Comparison of ENCODE assay signal across 1 cellular context in the genomic region with DNA sequence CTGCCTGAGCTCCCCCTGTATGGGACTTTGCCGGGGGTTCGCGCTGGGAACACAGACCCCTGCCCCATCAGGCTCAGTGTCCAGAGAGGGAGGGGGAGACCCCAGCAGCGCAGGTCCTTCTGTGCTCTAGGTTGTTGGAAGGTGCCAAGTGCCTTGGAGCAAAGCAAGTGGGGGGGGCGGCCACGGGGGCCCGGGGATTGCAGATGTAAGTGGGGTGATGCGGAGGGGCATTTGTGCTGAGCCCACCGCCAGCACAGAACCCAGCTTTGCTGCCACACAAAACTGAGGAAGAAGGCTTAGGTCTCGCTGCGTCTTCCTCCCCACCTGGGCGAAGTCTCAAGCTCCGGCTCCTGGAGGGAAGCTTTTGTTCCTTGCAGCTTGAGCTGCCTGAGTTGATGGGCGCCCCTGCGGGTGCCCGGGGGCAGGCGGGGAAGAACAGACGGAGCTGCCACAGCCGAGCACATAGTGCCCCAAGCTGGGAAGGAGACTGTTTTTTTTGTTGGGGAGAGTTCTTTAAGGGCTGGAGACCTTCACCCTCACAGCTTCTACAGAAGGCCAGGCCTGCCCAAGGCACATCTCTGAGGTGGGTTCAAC.
TF ChIP-seq lines count a peak whose summit lies in the region.

No MANE protein-coding gene starts in this region.

TF ChIP-seq in GM23338, 12 proteins besides CTCF, POLR2A, EP300 and RAD21 (continued from another document):
- TF ChIP-seq, protein P1, sequence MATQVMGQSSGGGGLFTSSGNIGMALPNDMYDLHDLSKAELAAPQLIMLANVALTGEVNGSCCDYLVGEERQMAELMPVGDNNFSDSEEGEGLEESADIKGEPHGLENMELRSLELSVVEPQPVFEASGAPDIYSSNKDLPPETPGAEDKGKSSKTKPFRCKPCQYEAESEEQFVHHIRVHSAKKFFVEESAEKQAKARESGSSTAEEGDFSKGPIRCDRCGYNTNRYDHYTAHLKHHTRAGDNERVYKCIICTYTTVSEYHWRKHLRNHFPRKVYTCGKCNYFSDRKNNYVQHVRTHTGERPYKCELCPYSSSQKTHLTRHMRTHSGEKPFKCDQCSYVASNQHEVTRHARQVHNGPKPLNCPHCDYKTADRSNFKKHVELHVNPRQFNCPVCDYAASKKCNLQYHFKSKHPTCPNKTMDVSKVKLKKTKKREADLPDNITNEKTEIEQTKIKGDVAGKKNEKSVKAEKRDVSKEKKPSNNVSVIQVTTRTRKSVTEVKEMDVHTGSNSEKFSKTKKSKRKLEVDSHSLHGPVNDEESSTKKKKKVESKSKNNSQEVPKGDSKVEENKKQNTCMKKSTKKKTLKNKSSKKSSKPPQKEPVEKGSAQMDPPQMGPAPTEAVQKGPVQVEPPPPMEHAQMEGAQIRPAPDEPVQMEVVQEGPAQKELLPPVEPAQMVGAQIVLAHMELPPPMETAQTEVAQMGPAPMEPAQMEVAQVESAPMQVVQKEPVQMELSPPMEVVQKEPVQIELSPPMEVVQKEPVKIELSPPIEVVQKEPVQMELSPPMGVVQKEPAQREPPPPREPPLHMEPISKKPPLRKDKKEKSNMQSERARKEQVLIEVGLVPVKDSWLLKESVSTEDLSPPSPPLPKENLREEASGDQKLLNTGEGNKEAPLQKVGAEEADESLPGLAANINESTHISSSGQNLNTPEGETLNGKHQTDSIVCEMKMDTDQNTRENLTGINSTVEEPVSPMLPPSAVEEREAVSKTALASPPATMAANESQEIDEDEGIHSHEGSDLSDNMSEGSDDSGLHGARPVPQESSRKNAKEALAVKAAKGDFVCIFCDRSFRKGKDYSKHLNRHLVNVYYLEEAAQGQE (IDR thresholded peaks at IDR 0.05; ENCODE audit: unreplicated experiment) = no peak
